In the genomic region with DNA sequence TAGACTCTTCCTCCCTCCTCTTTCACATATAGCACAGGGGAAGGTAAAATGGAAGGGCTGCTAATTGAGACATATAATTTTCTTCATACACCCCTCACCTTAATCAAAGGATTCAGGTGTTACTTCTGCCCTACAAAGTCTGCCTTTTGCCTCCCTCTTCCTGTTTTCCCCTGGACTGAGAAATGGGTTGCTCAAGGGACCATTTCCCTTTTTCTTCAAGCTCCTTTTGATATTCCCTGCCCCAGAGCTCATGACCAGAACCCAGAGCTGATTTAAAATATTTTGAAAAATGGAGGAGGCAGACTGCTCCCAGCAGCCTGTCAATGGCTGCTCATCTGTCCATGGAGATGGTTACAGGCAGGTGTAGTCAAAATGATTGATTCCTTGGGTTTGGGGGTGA, we compare ENCODE assay signal across 26 cellular contexts. TPM values are rescaled to one million over a fixed set of nuclear protein-coding genes. Genes with fewer than 3 reads are reported as not detected.
"Had no signal": no experiment of that assay in that cellular context is flagged by ENCODE, and none has a peak within 500 bp of the region (broad histone marks: within the 10 kb centered on the region; RNA-seq: fewer than 3 reads in every experiment).

No MANE protein-coding gene starts in this region.

- H3K4me1 ChIP-seq: foreskin keratinocyte, heart right ventricle, pancreas, prostate gland, vagina had no signal

- H3K4me3 ChIP-seq: esophagus muscularis mucosa, heart right ventricle, pancreas, prostate gland, skin epidermis, thoracic aorta, vagina had no signal

- H3K27me3 ChIP-seq: pancreas, vagina had no signal

- H3K27ac ChIP-seq: esophagus muscularis mucosa, foreskin keratinocyte, heart right ventricle, pancreas, prostate gland, skin epidermis, thoracic aorta, vagina had no signal

- H3K9me3 ChIP-seq: esophagus muscularis mucosa, heart right ventricle, pancreas, prostate gland, thoracic aorta, vagina had no signal

- H3K27ac Mint-ChIP-seq: activated B cell treated with CpG ODN at 0.5 μM for 24 hours; activated naive CD8-positive, alpha-beta T cell; memory B cell; stimulated activated naive CD8-positive, alpha-beta T cell treated with anti-CD3 and anti-CD28 coated beads, Interleukin-15, Interleukin-2, amounts not matched to agents 100 ng/mL and 50 ng/mL, for 24 hours; type B pancreatic cell had no signal

- H3K9me3 Mint-ChIP-seq: activated B cell treated with CpG ODN at 0.5 μM for 24 hours; memory B cell; stimulated activated naive CD8-positive, alpha-beta T cell treated with anti-CD3 and anti-CD28 coated beads, Interleukin-15, Interleukin-2, amounts not matched to agents 100 ng/mL and 50 ng/mL, for 24 hours; type B pancreatic cell had no signal

- H3K4me3 Mint-ChIP-seq: activated B cell treated with CpG ODN at 0.5 μM for 24 hours; activated naive CD8-positive, alpha-beta T cell; memory B cell; naive thymus-derived CD4-positive, alpha-beta T cell; stimulated activated naive CD8-positive, alpha-beta T cell treated with anti-CD3 and anti-CD28 coated beads, Interleukin-15, Interleukin-2, amounts not matched to agents 100 ng/mL and 50 ng/mL, for 24 hours; type B pancreatic cell had no signal

- H3K36me3 Mint-ChIP-seq: activated naive CD8-positive, alpha-beta T cell; memory B cell; naive thymus-derived CD4-positive, alpha-beta T cell; type B pancreatic cell had no signal

- DNase-seq: activated B cell treated with CpG ODN at 0.5 μM for 24 hours; activated CD4-positive, alpha-beta T cell treated with anti-CD3 and anti-CD28 coated beads, Interleukin-2, amount 50 U/mL, for 4 hours; activated CD8-positive, alpha-beta memory T cell treated with anti-CD3 and anti-CD28 coated beads for 24 hours; activated effector memory CD4-positive, alpha-beta T cell treated with Interleukin-2 at 50 U/mL for 16 hours; activated naive CD4-positive, alpha-beta T cell treated with Interleukin-2 at 50 U/mL for 16 hours; anterior cingulate cortex; dermis blood vessel endothelial cell; effector CD4-positive, alpha-beta T cell; foreskin keratinocyte; heart right ventricle; midbrain; naive thymus-derived CD4-positive, alpha-beta T cell; nucleus accumbens; pancreas; retina; stimulated activated CD4-positive, alpha-beta T cell treated with anti-CD3 and anti-CD28 coated beads, Interleukin-12 subunit alpha, Interleukin-12 subunit beta, amount 100 ng/mL, for 4 hours; stimulated activated CD4-positive, alpha-beta T cell treated with anti-CD3 and anti-CD28 coated beads, Interleukin-4, amount 100 ng/mL, for 1 hour had no signal

- H3K36me3 ChIP-seq: heart right ventricle, pancreas, prostate gland, thoracic aorta, vagina had no signal

RNA-seq across cellular contexts. Expression of a gene that starts 26.5 kb away (rescaled TPM):
- total RNA-seq: activated B cell treated with CpG ODN at 0.5 μM for 24 hours had no signal
- polyA plus RNA-seq: naive thymus-derived CD4-positive, alpha-beta T cell had no signal
